In the genomic region with DNA sequence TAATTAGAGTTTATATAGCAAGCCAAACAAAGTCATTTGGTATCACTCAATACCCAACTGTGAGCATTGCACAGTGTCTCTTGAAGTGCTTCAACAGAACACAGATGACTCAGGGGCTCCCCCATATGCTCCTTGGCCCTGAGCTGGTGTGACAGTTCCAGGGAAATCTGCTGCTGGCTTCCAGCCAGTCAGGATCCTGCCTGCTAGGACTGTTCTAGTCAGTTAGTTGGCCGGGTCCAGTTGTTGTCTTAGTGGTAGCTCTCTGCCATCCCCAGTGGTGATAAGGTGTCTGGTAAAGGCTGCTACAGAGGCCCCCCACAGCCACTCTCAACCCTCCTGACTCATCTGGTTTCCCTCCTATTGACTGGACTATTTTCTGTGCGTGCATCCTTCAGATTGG, we compare ENCODE assay signal across 10 cellular contexts.
DNase-seq lines count a peak whose midpoint lies in the region; ATAC-seq and TF ChIP-seq lines count a peak whose summit lies in the region.
"Had no signal": no experiment of that assay in that cellular context is flagged by ENCODE, and none has a peak within 500 bp of the region (broad histone marks: within the 10 kb centered on the region; RNA-seq: fewer than 3 reads in every experiment).

No MANE protein-coding gene starts in this region.

- TF ChIP-seq POLR2A in body of pancreas (IDR thresholded peaks at IDR 0.05) (no peak), thyroid gland (IDR thresholded peaks at IDR 0.05) (no peak), stomach (IDR thresholded peaks at IDR 0.05) (no peak)

- H3K4me3 ChIP-seq in body of pancreas (no peak overlapping the region), thyroid gland (replicated peaks in 1 of 3) (no peak overlapping the region), stomach (no peak overlapping the region)
- H3K4me3 ChIP-seq: pancreas had no signal

- no peaks in the 10 kb centered on the region for H3K4me1 ChIP-seq in body of pancreas
- peaks cover 0 to 6% of the 10 kb centered on the region in 2 donors for H3K4me1 ChIP-seq in thyroid gland
- peaks cover 0 to 5% (median 0%) of the 10 kb centered on the region in 4 donors for H3K4me1 ChIP-seq in stomach
- H3K4me1 ChIP-seq: pancreas had no signal

- no peak overlapping the region for H3K27ac Mint-ChIP-seq in HFFc6

- no peak for ATAC-seq in body of pancreas

- no peak overlapping the region for H3K4me3 Mint-ChIP-seq in HFFc6

- no peak for TF ChIP-seq EP300 in stomach (IDR thresholded peaks at IDR 0.05)

- no peaks in the 10 kb centered on the region for H3K9me3 ChIP-seq in body of pancreas
- no peaks in the 10 kb centered on the region for H3K9me3 ChIP-seq in thyroid gland
- no peaks in the 10 kb centered on the region for H3K9me3 ChIP-seq in stomach
- H3K9me3 ChIP-seq: pancreas had no signal

- peaks cover 31% of the 10 kb centered on the region for H3K4me1 Mint-ChIP-seq in HFFc6 (ENCODE audit: low read depth)

- no peaks in the 10 kb centered on the region for H3K36me3 Mint-ChIP-seq in HFFc6 (ENCODE audit: low read depth)

- DNase-seq in HFFc6 (peak; percentile 39), body of pancreas (peak; percentile 19 to 38 (median 36)), hepatic stellate cell (ENCODE audit: low spot score) (peak; percentile 26), thyroid gland (peak; percentile 70 to 76), 8988T (no peak), MV-4-11 (lab: John Stamatoyannopoulos, UW) (no peak), stomach (no peak)
- DNase-seq in activated naive CD4-positive, alpha-beta T cell treated with Interleukin-2 at 50 U/mL for 16 hours: no peak
- DNase-seq: NCI-H226 had no signal

- TF ChIP-seq CTCF in HFFc6 (IDR thresholded peaks at IDR 0.05): no peak
- TF ChIP-seq CTCF in body of pancreas (IDR thresholded peaks at IDR 0.05): no peak
- peak in 1 of 6 experiments; percentile 18 for TF ChIP-seq CTCF in thyroid gland (IDR thresholded peaks at IDR 0.05)
- no peak for TF ChIP-seq CTCF in stomach (IDR thresholded peaks at IDR 0.05)

- WGBS in body of pancreas, 2 donors: 77 to 85% methylated on average over 2 of the region's 2 CpGs
- WGBS in thyroid gland, 2 donors: 39 to 50% methylated on average over 2 of the region's 2 CpGs
- WGBS in stomach, 5 donors: 66 to 81% (median 79%) methylated on average over 2 of the region's 2 CpGs

- H3K27ac ChIP-seq in body of pancreas (no peak overlapping the region), thyroid gland (no peak overlapping the region), stomach (no peak overlapping the region)
- H3K27ac ChIP-seq: pancreas had no signal

- H3K36me3 ChIP-seq in body of pancreas (replicated peaks in 1 of 2; ENCODE audit: insufficient read depth in 1 of 2, low read depth in 2 of 2) (no peaks in the 10 kb centered on the region), thyroid gland (no peaks in the 10 kb centered on the region), stomach (no peaks in the 10 kb centered on the region)
- H3K36me3 ChIP-seq: pancreas had no signal

- H3K27me3 ChIP-seq in body of pancreas (no peaks in the 10 kb centered on the region), thyroid gland (no peaks in the 10 kb centered on the region), stomach (no peaks in the 10 kb centered on the region)
- H3K27me3 ChIP-seq: pancreas had no signal

- no peaks in the 10 kb centered on the region for H3K27me3 Mint-ChIP-seq in HFFc6 (ENCODE audit: insufficient read depth)

- H3K9me3 Mint-ChIP-seq in HFFc6: no peaks in the 10 kb centered on the region

- intact Hi-C loops in body of pancreas (cut with DNase I) (no loop called here), thyroid gland (cut with DNase I) (no loop called here), stomach (cut with DNase I; ENCODE audit: low total_unique reads) (no loop called here)

Comparison
In these comparisons a context has a peak if more than half of its experiments do, and no peak if none do; other contexts are left out.
1. DNase-seq: peak in HFFc6 (single experiment), body of pancreas (4 of 4), hepatic stellate cell (single experiment) and thyroid gland (2 of 2); none in activated naive CD4-positive, alpha-beta T cell treated with Interleukin-2 at 50 U/mL for 16 hours (single experiment), 8988T (single experiment), MV-4-11 (single experiment) and stomach (single experiment).